ENCODE assay signal across 9 cellular contexts in the genomic region with DNA sequence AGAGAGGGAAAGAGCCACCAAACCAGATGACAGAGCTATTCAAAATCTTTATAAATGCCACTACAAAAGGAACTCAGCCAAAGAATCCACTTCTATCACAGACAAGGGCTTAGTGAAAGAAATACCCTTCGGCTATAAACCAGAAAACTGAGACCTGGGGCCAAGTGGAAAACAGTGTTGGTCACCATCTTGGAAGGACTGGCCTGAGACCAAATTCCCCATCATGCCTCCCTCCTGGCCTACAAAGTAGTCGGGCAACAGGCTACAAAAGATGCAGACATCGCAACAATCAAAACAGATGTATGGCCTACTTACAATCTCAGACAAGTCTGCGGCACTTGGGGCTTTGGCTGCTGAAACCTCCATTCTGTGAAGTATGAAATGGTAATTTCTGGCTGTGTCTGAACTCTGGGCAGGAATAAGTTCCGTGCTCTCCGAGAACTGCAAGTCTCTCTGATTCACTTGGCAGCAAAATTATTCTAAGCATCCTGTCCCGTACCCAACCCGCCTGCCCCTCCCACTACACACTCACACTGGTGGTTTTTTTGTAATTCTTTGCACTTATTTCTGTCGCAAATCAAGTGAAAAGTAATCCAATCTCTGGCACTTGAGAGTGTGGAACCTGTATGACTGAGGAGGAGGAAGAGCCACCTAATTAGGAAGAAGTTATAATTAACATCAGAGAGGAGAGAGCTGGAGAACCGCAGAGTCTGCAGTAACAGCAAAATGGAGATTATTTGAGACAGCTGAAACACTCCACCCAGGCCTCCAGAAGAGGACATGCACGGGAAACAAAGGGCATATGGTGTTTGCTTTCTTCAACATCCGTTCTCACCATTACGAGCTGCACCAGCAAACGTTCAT.
DNase-seq lines count a peak whose midpoint lies in the region; ATAC-seq and TF ChIP-seq lines count a peak whose summit lies in the region.
"Had no signal": no experiment of that assay in that cellular context is flagged by ENCODE, and none has a peak within 500 bp of the region (broad histone marks: within the 10 kb centered on the region; RNA-seq: fewer than 3 reads in every experiment).

No MANE protein-coding gene starts in this region.

- H3K27ac Mint-ChIP-seq in activated CD8-positive, alpha-beta memory T cell treated with anti-CD3 and anti-CD28 coated beads, Interleukin-2, amount 10 ng/mL, durations not matched to agents 7 days and 5 days: peak overlapping the region; percentile 99
- peak overlapping the region; percentile 76 for H3K27ac Mint-ChIP-seq in glutamatergic neuron (ENCODE audit: unreplicated experiment)

- H3K4me3 Mint-ChIP-seq in activated CD8-positive, alpha-beta memory T cell treated with anti-CD3 and anti-CD28 coated beads, Interleukin-2, amount 10 ng/mL, durations not matched to agents 7 days and 5 days: peak overlapping the region; percentile 87
- H3K4me3 Mint-ChIP-seq in glutamatergic neuron (ENCODE audit: unreplicated experiment): no peak overlapping the region

- peaks cover 0 to 7% (median 0%) of the 10 kb centered on the region in 4 donors for H3K4me1 ChIP-seq in sigmoid colon

- no peak for TF ChIP-seq POLR2A in sigmoid colon (IDR thresholded peaks at IDR 0.05)

- CTCF ChIA-PET in activated CD8-positive, alpha-beta memory T cell treated with anti-CD3 and anti-CD28 coated beads, Interleukin-2, amount 10 ng/mL, durations not matched to agents 7 days and 5 days (lab: Charles Lee): interaction anchor here (0.6 to 1.4 kb wide), 5 partner anchors 25 to 207 kb away, joined by 3 to 4 read pairs (median 3); no protein-coding TSS in a partner anchor

- H3K36me3 ChIP-seq in sigmoid colon: no peaks in the 10 kb centered on the region

- H3K9me3 Mint-ChIP-seq in activated CD8-positive, alpha-beta memory T cell treated with anti-CD3 and anti-CD28 coated beads, Interleukin-2, amount 10 ng/mL, durations not matched to agents 7 days and 5 days (ENCODE audit: low read depth): no peaks in the 10 kb centered on the region
- H3K9me3 Mint-ChIP-seq in glutamatergic neuron (ENCODE audit: unreplicated experiment): no peaks in the 10 kb centered on the region

- ATAC-seq in activated CD8-positive, alpha-beta memory T cell treated with anti-CD3 and anti-CD28 coated beads, Interleukin-2, amount 10 ng/mL, durations not matched to agents 7 days and 5 days: peak; percentile 67
- no peak for ATAC-seq in HG03095 (IDR thresholded peaks at IDR 0.05; ENCODE audit: unreplicated experiment)
- ATAC-seq: Panc1 had no signal

- no peak for TF ChIP-seq EP300 in sigmoid colon (IDR thresholded peaks at IDR 0.05)

- WGBS in sigmoid colon, 2 donors: 32 to 40% methylated on average over 14 of the region's 14 CpGs

- no peak overlapping the region for H3K4me3 ChIP-seq in sigmoid colon

- no peaks in the 10 kb centered on the region for H3K9me3 ChIP-seq in sigmoid colon

- peak; percentile 68 for DNase-seq in activated CD8-positive, alpha-beta memory T cell treated with anti-CD3 and anti-CD28 coated beads, Interleukin-2, amount 10 ng/mL, durations not matched to agents 7 days and 5 days
- no peak for DNase-seq in activated CD8-positive, alpha-beta memory T cell treated with anti-CD3 and anti-CD28 coated beads, Interleukin-2, amount 50 U/mL, for 48 hours
- peak; percentile 23 for DNase-seq in activated T-cell treated with anti-CD3 and anti-CD28 coated beads for 24 hours (ENCODE audit: low read depth)
- no peak for DNase-seq in glutamatergic neuron
- DNase-seq in stimulated activated naive CD4-positive, alpha-beta T cell treated with Interleukin-2 at 50 U/mL for 16 hours (lab: John Stamatoyannopoulos, UW): peak; percentile 23
- no peak for DNase-seq in foreskin melanocyte
- DNase-seq in sigmoid colon: no peak

- intact Hi-C loops in sigmoid colon (cut with DNase I): no loop called here

- peaks cover 63% of the 10 kb centered on the region for H3K4me1 Mint-ChIP-seq in activated CD8-positive, alpha-beta memory T cell treated with anti-CD3 and anti-CD28 coated beads, Interleukin-2, amount 10 ng/mL, durations not matched to agents 7 days and 5 days
- peaks cover 16% of the 10 kb centered on the region for H3K4me1 Mint-ChIP-seq in glutamatergic neuron (ENCODE audit: low read depth, unreplicated experiment)

- no peaks in the 10 kb centered on the region for H3K27me3 Mint-ChIP-seq in activated CD8-positive, alpha-beta memory T cell treated with anti-CD3 and anti-CD28 coated beads, Interleukin-2, amount 10 ng/mL, durations not matched to agents 7 days and 5 days
- peaks cover 3% of the 10 kb centered on the region for H3K27me3 Mint-ChIP-seq in glutamatergic neuron (ENCODE audit: unreplicated experiment)

- TF ChIP-seq CTCF in glutamatergic neuron (IDR thresholded peaks at IDR 0.05; ENCODE audit: partially characterized antibody, unreplicated experiment): no peak
- no peak for TF ChIP-seq CTCF in sigmoid colon (IDR thresholded peaks at IDR 0.05)

- H3K27ac ChIP-seq in sigmoid colon: peak overlapping the region in 1 of 4 donors; percentile 34

- H3K27me3 ChIP-seq in sigmoid colon: no peaks in the 10 kb centered on the region

- peaks cover 19% of the 10 kb centered on the region for H3K36me3 Mint-ChIP-seq in activated CD8-positive, alpha-beta memory T cell treated with anti-CD3 and anti-CD28 coated beads, Interleukin-2, amount 10 ng/mL, durations not matched to agents 7 days and 5 days
- H3K36me3 Mint-ChIP-seq in glutamatergic neuron (ENCODE audit: unreplicated experiment): no peaks in the 10 kb centered on the region

Comparison
In these comparisons a context has a peak if more than half of its experiments do, and no peak if none do; other contexts are left out.
1. DNase-seq: peak in activated CD8-positive, alpha-beta memory T cell treated with anti-CD3 and anti-CD28 coated beads, Interleukin-2, amount 10 ng/mL, durations not matched to agents 7 days and 5 days (single experiment), activated T-cell treated with anti-CD3 and anti-CD28 coated beads for 24 hours (single experiment) and stimulated activated naive CD4-positive, alpha-beta T cell treated with Interleukin-2 at 50 U/mL for 16 hours (single experiment); none in activated CD8-positive, alpha-beta memory T cell treated with anti-CD3 and anti-CD28 coated beads, Interleukin-2, amount 50 U/mL, for 48 hours (single experiment), glutamatergic neuron (single experiment), foreskin melanocyte (single experiment) and sigmoid colon (single experiment).